Comparison of ENCODE assay signal across 23 cellular contexts in genomic region chr12:32975122-32975521, GRCh38.
DNase-seq lines count a peak whose midpoint lies in the region; ATAC-seq and TF ChIP-seq lines count a peak whose summit lies in the region.
"Had no signal": no experiment of that assay in that cellular context is flagged by ENCODE, and none has a peak within 500 bp of the region (broad histone marks: within the 10 kb centered on the region; RNA-seq: fewer than 3 reads in every experiment).

No MANE protein-coding gene starts in this region.

- H3K4me3 ChIP-seq in epithelial cell of esophagus (ENCODE audit: low read length) (no peak overlapping the region), trophoblast cell (ENCODE audit: low read depth, low read length) (no peak overlapping the region)
- H3K4me3 ChIP-seq: A549, BLaER1, GM12878 had no signal

- H4K91ac ChIP-seq in trophoblast cell (ENCODE audit: low read depth, low read length), result no peak overlapping the region

- H3K27ac ChIP-seq in trophoblast cell (ENCODE audit: low read depth, low read length), result no peak overlapping the region
- H3K27ac ChIP-seq: 22Rv1, A549, BLaER1 had no signal

- no peak overlapping the region for H3K23ac ChIP-seq in trophoblast cell (ENCODE audit: low read length)

- no peak overlapping the region for H4K8ac ChIP-seq in trophoblast cell (ENCODE audit: low read depth, low read length)

- no peak overlapping the region for H3K4ac ChIP-seq in trophoblast cell (ENCODE audit: low read depth, low read length)

- no peak overlapping the region for H3K9ac ChIP-seq in trophoblast cell (ENCODE audit: low read length)
- H3K9ac ChIP-seq: BLaER1 had no signal

- peaks cover 7% of the 10 kb centered on the region for H3K79me1 ChIP-seq in trophoblast cell (ENCODE audit: low read length)

- H3K4me1 ChIP-seq in trophoblast cell (ENCODE audit: control insufficient read depth in 1 of 2, insufficient read depth in 2 of 2, low read length in 2 of 2), result peaks cover 0 to 3% of the 10 kb centered on the region in 2 experiments
- H3K4me1 ChIP-seq: A549, BE2C, BLaER1 had no signal

- TF ChIP-seq CTCF in epithelial cell of esophagus (IDR thresholded peaks at IDR 0.05; ENCODE audit: insufficient read depth, low read depth, low read length, missing control alignments), result no peak

- H3K36me3 ChIP-seq in trophoblast cell (ENCODE audit: control insufficient read depth in 1 of 2, insufficient read depth in 2 of 2, low read length in 2 of 2), result no peaks in the 10 kb centered on the region
- H3K36me3 ChIP-seq: BE2C, BLaER1 had no signal

- peak; percentile 69 for ATAC-seq in esophagus mucosa
- ATAC-seq: A549, GM12878 had no signal

- no peak overlapping the region for H2AFZ ChIP-seq in trophoblast cell (ENCODE audit: insufficient read depth, low read length, poor library complexity)

- H3K14ac ChIP-seq in trophoblast cell (ENCODE audit: low read length), result no peak overlapping the region

- no CpG with 5 or more reads among the region's 3 CpGs for WGBS in trophoblast cell (ENCODE audit: extremely low coverage, insufficient coverage, insufficient read length)

- peaks cover 3% of the 10 kb centered on the region for H3K9me3 ChIP-seq in trophoblast cell (ENCODE audit: insufficient read depth, low read depth, low read length)
- H3K9me3 ChIP-seq: A549, BE2C, BLaER1 had no signal

- H4K12ac ChIP-seq in trophoblast cell (ENCODE audit: low read depth, low read length), result no peak overlapping the region

- H3K18ac ChIP-seq in trophoblast cell (ENCODE audit: low read length), result no peak overlapping the region

- H3K27me3 ChIP-seq in trophoblast cell (ENCODE audit: insufficient read depth, low read length), result no peaks in the 10 kb centered on the region
- H3K27me3 ChIP-seq: BE2C, BLaER1 had no signal

- H2AK5ac ChIP-seq in trophoblast cell (ENCODE audit: low read length), result no peak overlapping the region

- H2BK12ac ChIP-seq in trophoblast cell (ENCODE audit: low read length), result no peak overlapping the region

- no peak overlapping the region for H2BK5ac ChIP-seq in trophoblast cell (ENCODE audit: low read depth, low read length, poor library complexity)

- no peak overlapping the region for H3K4me2 ChIP-seq in trophoblast cell (ENCODE audit: low read length)
- H3K4me2 ChIP-seq: A549, BLaER1 had no signal

- H2BK120ac ChIP-seq in trophoblast cell (ENCODE audit: insufficient read depth, low read length, poor library complexity), result peak overlapping the region; percentile 22

- no peaks in the 10 kb centered on the region for H3K79me2 ChIP-seq in trophoblast cell (ENCODE audit: control insufficient read depth, insufficient read depth, low read length, poor library complexity)

- DNase-seq in epithelial cell of esophagus (ENCODE audit: low read depth) (peak; percentile 42), trophoblast cell (no peak), AML-193 (lab: John Stamatoyannopoulos, UW) (no peak), mesenteric fat pad (ENCODE audit: low spot score) (no peak), anterior cingulate cortex (lab: John Stamatoyannopoulos, UW) (no peak)
- DNase-seq: BE2C; C1 segment of cervical spinal cord; CD4-positive, alpha-beta memory T cell; CD4-positive, CD25-positive, alpha-beta regulatory T cell; CD8-positive, alpha-beta memory T cell; COR-L47; DMS 273 treated with DMSO at 0.1 percent for 48 hours; DMS153; DMS53; DMS79; DND-41; EL; GDM1 had no signal
